17 cellular contexts compared by ENCODE assay signal in the genomic region with DNA sequence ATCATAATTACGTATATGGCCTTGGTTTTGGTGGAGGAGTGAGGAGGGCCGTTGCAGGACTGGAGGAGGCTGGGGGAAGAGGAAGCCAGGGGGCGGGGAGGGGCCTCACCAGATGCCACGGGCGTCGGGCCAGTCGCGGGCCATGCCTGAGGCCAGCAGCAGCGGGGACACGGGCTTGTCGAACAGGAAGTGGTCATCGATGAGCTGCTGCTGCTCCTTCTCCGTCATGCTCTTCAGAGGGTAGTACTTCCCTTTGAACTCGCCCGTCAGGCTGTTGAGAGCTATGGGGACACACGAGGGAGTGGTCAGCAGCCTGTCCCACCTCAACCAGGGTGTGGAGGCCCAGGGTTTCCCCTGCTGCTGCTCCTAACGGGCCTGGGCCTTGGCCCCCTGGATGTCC. TPM values are rescaled to one million over a fixed set of nuclear protein-coding genes. Genes with fewer than 3 reads are reported as not detected.
DNase-seq lines count a peak whose midpoint lies in the region; ATAC-seq and TF ChIP-seq lines count a peak whose summit lies in the region.
"Had no signal": no experiment of that assay in that cellular context is flagged by ENCODE, and none has a peak within 500 bp of the region (broad histone marks: within the 10 kb centered on the region; RNA-seq: fewer than 3 reads in every experiment).

No MANE protein-coding gene starts in this region.

- H3K9me3 ChIP-seq in fibroblast of lung (ENCODE audit: control insufficient read depth, insufficient read depth, low read depth, low read length) (no peaks in the 10 kb centered on the region), T-helper 17 cell (ENCODE audit: control insufficient read depth, low read length, poor library complexity, severe bottlenecking) (no peaks in the 10 kb centered on the region), Caco-2 (no peaks in the 10 kb centered on the region)

- H3K4me3 Mint-ChIP-seq in natural killer cell (no peak overlapping the region), T-helper 17 cell (no peak overlapping the region), Caco-2 (ENCODE audit: unreplicated experiment) (no peak overlapping the region)
- H3K4me3 Mint-ChIP-seq: activated T-cell treated with anti-CD3 and anti-CD28 coated beads, Interleukin-2, amount 50 U/mL, for 72 hours; naive thymus-derived CD8-positive, alpha-beta T cell had no signal

- no peak for TF ChIP-seq CTCF in fibroblast of lung (conservative IDR thresholded peaks at IDR 0.05 in 1 of 2, IDR thresholded peaks at IDR 0.05 in 1 of 2; ENCODE audit: low read depth in 1 of 2, low read length in 2 of 2)
- no peak for TF ChIP-seq CTCF in natural killer cell (IDR thresholded peaks at IDR 0.05)
- no peak for TF ChIP-seq CTCF in Caco-2 (IDR thresholded peaks at IDR 0.05; ENCODE audit: insufficient read depth in 1 of 2, low read depth in 1 of 2, low read length in 1 of 2, severe bottlenecking in 1 of 2, unreplicated experiment in 1 of 2)

- peak overlapping the region; percentile 20 for H2AFZ ChIP-seq in fibroblast of lung (ENCODE audit: low read length)

- peak in 2 of 3 donors; percentile 17 to 32 for ATAC-seq in natural killer cell
- ATAC-seq in T-helper 17 cell = no peak
- ATAC-seq: activated T-cell treated with anti-CD3 and anti-CD28 coated beads, Interleukin-2, amount 50 U/mL, for 72 hours; naive thymus-derived CD8-positive, alpha-beta T cell had no signal

- no peak overlapping the region for H3K27ac ChIP-seq in fibroblast of lung (ENCODE audit: insufficient read depth, low read length)
- H3K27ac ChIP-seq: epithelial cell of prostate had no signal

- H3K4me1 Mint-ChIP-seq in natural killer cell (peaks cover 0 to 13% of the 10 kb centered on the region in 2 donors), T-helper 17 cell (peaks cover 2% of the 10 kb centered on the region), Caco-2 (ENCODE audit: low read depth, unreplicated experiment) (no peaks in the 10 kb centered on the region)
- H3K4me1 Mint-ChIP-seq: naive thymus-derived CD8-positive, alpha-beta T cell had no signal

- POLR2A ChIA-PET in Caco-2 (lab: Charles Lee) = no interaction called here

- no peaks in the 10 kb centered on the region for H4K20me1 ChIP-seq in fibroblast of lung (ENCODE audit: control insufficient read depth, extremely low read depth, insufficient read depth, low read length)

- CTCF ChIA-PET in Caco-2 (lab: Charles Lee) = no interaction called here

- H3K4me3 ChIP-seq in fibroblast of lung (replicated peaks in 1 of 4; ENCODE audit: control extremely low read depth in 1 of 4, insufficient read depth in 1 of 4, low read depth in 3 of 4, low read length in 4 of 4) (no peak overlapping the region), Caco-2 (ENCODE audit: low read depth, low read length) (no peak overlapping the region)

- H3K4me1 ChIP-seq in fibroblast of lung (ENCODE audit: control insufficient read depth, extremely low read depth, insufficient read depth, low read length) = no peaks in the 10 kb centered on the region
- H3K4me1 ChIP-seq in Caco-2 = no peaks in the 10 kb centered on the region

- no TSS peak for BruUV-seq in Caco-2 (replicated peaks; lab: Mats Ljungman, UMichigan)

- peak; percentile 42 for DNase-seq in ELF-1 (ENCODE audit: low read depth, low spot score)
- peak; percentile 30 for DNase-seq in OCI-M1 (lab: John Stamatoyannopoulos, UW)
- no peak for DNase-seq in fibroblast of lung (ENCODE audit: low read depth in 2 of 2)
- no peak for DNase-seq in natural killer cell
- DNase-seq in T-helper 17 cell = no peak
- no peak for DNase-seq in NCI-H2107 treated with DMSO at 0.1 percent for 48 hours (lab: John Stamatoyannopoulos, UW; ENCODE audit: unreplicated experiment)
- DNase-seq in activated naive CD4-positive, alpha-beta T cell treated with anti-CD3 and anti-CD28 coated beads, Interleukin-2, amount 50 U/mL, for 16 hours = no peak
- DNase-seq in Caco-2 = no peak
- DNase-seq: activated T-cell treated with anti-CD3 and anti-CD28 coated beads, Interleukin-2, amount 50 U/mL, for 72 hours; C1 segment of cervical spinal cord; GF-D8; naive thymus-derived CD8-positive, alpha-beta T cell; NCI-H1092; stimulated activated CD8-positive, alpha-beta memory T cell treated with anti-CD3 and anti-CD28 coated beads, Interleukin-4, amount 100 ng/mL, for 48 hours had no signal

- H3K27ac Mint-ChIP-seq in natural killer cell (no peak overlapping the region), T-helper 17 cell (no peak overlapping the region), Caco-2 (ENCODE audit: unreplicated experiment) (no peak overlapping the region)
- H3K27ac Mint-ChIP-seq: activated T-cell treated with anti-CD3 and anti-CD28 coated beads, Interleukin-2, amount 50 U/mL, for 72 hours had no signal

- H3K36me3 ChIP-seq in fibroblast of lung (ENCODE audit: control insufficient read depth, insufficient read depth, low read length) (no peaks in the 10 kb centered on the region), Caco-2 (ENCODE audit: control insufficient read depth, insufficient read depth, low read length) (no peaks in the 10 kb centered on the region)

- no peaks in the 10 kb centered on the region for H3K9me3 Mint-ChIP-seq in natural killer cell
- H3K9me3 Mint-ChIP-seq in Caco-2 (ENCODE audit: unreplicated experiment) = no peaks in the 10 kb centered on the region
- H3K9me3 Mint-ChIP-seq: activated T-cell treated with anti-CD3 and anti-CD28 coated beads, Interleukin-2, amount 50 U/mL, for 72 hours; naive thymus-derived CD8-positive, alpha-beta T cell had no signal

- no peak overlapping the region for H3K9ac ChIP-seq in fibroblast of lung (ENCODE audit: insufficient read depth, low read length)

- H3K36me3 Mint-ChIP-seq in natural killer cell = no peaks in the 10 kb centered on the region
- peaks cover 2% of the 10 kb centered on the region for H3K36me3 Mint-ChIP-seq in T-helper 17 cell (ENCODE audit: low read depth)
- H3K36me3 Mint-ChIP-seq in Caco-2 (ENCODE audit: insufficient read depth, unreplicated experiment) = no peaks in the 10 kb centered on the region
- H3K36me3 Mint-ChIP-seq: naive thymus-derived CD8-positive, alpha-beta T cell had no signal

- intact Hi-C loops in natural killer cell (cut with micrococcal nuclease) (no loop called here), Caco-2 (cut with micrococcal nuclease; ENCODE audit: unreplicated experiment) (no loop called here)

- H3K4me2 ChIP-seq in fibroblast of lung (ENCODE audit: extremely low read depth, insufficient read depth, low read length) = no peak overlapping the region

- no peaks in the 10 kb centered on the region for H3K79me2 ChIP-seq in fibroblast of lung (ENCODE audit: control insufficient read depth, insufficient read depth, low read length)

- H3K27me3 Mint-ChIP-seq in natural killer cell (ENCODE audit: low read depth in 2 of 2) = peaks cover 7 to 15% of the 10 kb centered on the region in 2 donors
- H3K27me3 Mint-ChIP-seq in T-helper 17 cell = peaks cover 32% of the 10 kb centered on the region
- H3K27me3 Mint-ChIP-seq in Caco-2 (ENCODE audit: insufficient read depth, unreplicated experiment) = peaks cover 7% of the 10 kb centered on the region

- H3K27me3 ChIP-seq in fibroblast of lung (ENCODE audit: control insufficient read depth, insufficient read depth, low read length) (peaks cover 6% of the 10 kb centered on the region), Caco-2 (replicated peaks; ENCODE audit: control insufficient read depth, insufficient read depth, low read length) (0 out of 2 replicates have a peak, but pooled peaks cover 1% of the 10 kb centered on the region)

RNA-seq across cellular contexts. Expression of a gene that starts 11.0 kb away (rescaled TPM):
- total RNA-seq in fibroblast of lung (not detected in 2 replicates), natural killer cell (not detected), T-helper 17 cell (not detected), Caco-2 (2022) (not detected in 2 replicates)
- polyA plus RNA-seq in fibroblast of lung = 0.03 TPM in 1 of 2 replicates, not detected in the other
- not detected in 2 replicates for polyA plus RNA-seq in fibroblast of lung (2012)
- polyA minus RNA-seq in fibroblast of lung (ENCODE audit: low replicate concordance) = not detected in 2 replicates
- total RNA-seq: activated T-cell treated with anti-CD3 and anti-CD28 coated beads, Interleukin-2, amount 50 U/mL, for 72 hours; chondrocyte; naive thymus-derived CD8-positive, alpha-beta T cell; T-helper 2 cell treated with Interferon-gamma antibody and Interleukin-4, amounts not matched to agents 100 ng/mL and 5 ng/mL, for 36 hours had no signal
- polyA plus RNA-seq: naive thymus-derived CD8-positive, alpha-beta T cell had no signal

RNA-seq across cellular contexts. Expression of a gene that starts 28.9 kb away (rescaled TPM):
- 0.17 TPM in 1 of 2 replicates, not detected in the other for total RNA-seq in fibroblast of lung
- polyA plus RNA-seq in fibroblast of lung = 0.09 TPM in 1 of 2 replicates, not detected in the other
- polyA plus RNA-seq in fibroblast of lung (2012) = 0.08 and 0.23 TPM in 2 replicates
- not detected in 2 replicates for polyA minus RNA-seq in fibroblast of lung (ENCODE audit: low replicate concordance)
- total RNA-seq in natural killer cell = not detected
- not detected for total RNA-seq in T-helper 17 cell
- total RNA-seq in Caco-2 (2022) = 7.1 and 10.2 TPM in 2 replicates
- total RNA-seq: naive thymus-derived CD8-positive, alpha-beta T cell; T-helper 2 cell treated with Interferon-gamma antibody and Interleukin-4, amounts not matched to agents 100 ng/mL and 5 ng/mL, for 36 hours had no signal
- polyA plus RNA-seq: naive thymus-derived CD8-positive, alpha-beta T cell had no signal

RNA-seq across cellular contexts. Expression of a gene that starts 58.7 kb away (rescaled TPM):
- total RNA-seq in fibroblast of lung (16.7 and 21.6 TPM in 2 replicates), natural killer cell (10 to 100 TPM; 13.4 to 22.3 (median 14.9) TPM), T-helper 17 cell (10 to 100 TPM; 11.0 to 13.1 TPM), Caco-2 (2022) (86.8 and 89.5 TPM in 2 replicates)
- polyA plus RNA-seq in fibroblast of lung = 51.6 and 57.1 TPM in 2 replicates
- 53.0 and 82.5 TPM in 2 replicates for polyA plus RNA-seq in fibroblast of lung (2012)
- polyA minus RNA-seq in fibroblast of lung (ENCODE audit: low replicate concordance) = 143 and 179 TPM in 2 replicates

Comparison
In these comparisons a context has a peak if more than half of its experiments do, and no peak if none do; other contexts are left out.
1. DNase-seq: peak in ELF-1 (single experiment) and OCI-M1 (single experiment); none in fibroblast of lung (0 of 2), natural killer cell (single experiment), T-helper 17 cell (0 of 3), NCI-H2107 treated with DMSO at 0.1 percent for 48 hours (single experiment), activated naive CD4-positive, alpha-beta T cell treated with anti-CD3 and anti-CD28 coated beads, Interleukin-2, amount 50 U/mL, for 16 hours (single experiment) and Caco-2 (0 of 2).